ENCODE assay signal across 18 cellular contexts in genomic region chr17:65265276-65265675, GRCh38.
DNase-seq lines count a peak whose midpoint lies in the region; ATAC-seq lines count a peak whose summit lies in the region.
"Had no signal": no experiment of that assay in that cellular context is flagged by ENCODE, and none has a peak within 500 bp of the region (broad histone marks: within the 10 kb centered on the region; RNA-seq: fewer than 3 reads in every experiment).

No MANE protein-coding gene starts in this region.

- DNase-seq in activated CD4-positive, alpha-beta memory T cell treated with anti-CD3 and anti-CD28 coated beads, Interleukin-2, amount 10 ng/mL, durations not matched to agents 7 days and 5 days: no peak
- no peak for DNase-seq in activated CD4-positive, alpha-beta memory T cell treated with anti-CD3 and anti-CD28 coated beads for 36 hours
- no peak for DNase-seq in stimulated activated naive CD8-positive, alpha-beta T cell treated with anti-CD3 and anti-CD28 coated beads, Interleukin-15, amount 100 ng/mL, for 72 hours
- DNase-seq in stimulated activated naive CD8-positive, alpha-beta T cell treated with anti-CD3 and anti-CD28 coated beads, Interleukin-15, Interleukin-2, amounts not matched to agents 100 U/mL and 50 U/mL, for 24 hours: no peak
- DNase-seq in dermis blood vessel endothelial cell: peak; percentile 26
- no peak for DNase-seq in globus pallidus (ENCODE audit: low spot score)
- no peak for DNase-seq in A172 (ENCODE audit: low spot score)
- DNase-seq: DMS153, DND-41, KG1, MM.1S, NCI-H2029, NCI-H526 treated with DMSO at 0.1 percent for 48 hours, PC-9, Right ventricle myocardium superior, RPMI8226 had no signal

- H3K4me1 Mint-ChIP-seq in activated CD4-positive, alpha-beta memory T cell treated with anti-CD3 and anti-CD28 coated beads, Interleukin-2, amount 10 ng/mL, durations not matched to agents 7 days and 5 days: peaks cover 44% of the 10 kb centered on the region
- H3K4me1 Mint-ChIP-seq in activated CD4-positive, alpha-beta memory T cell treated with anti-CD3 and anti-CD28 coated beads for 36 hours (ENCODE audit: low read depth): peaks cover 23% of the 10 kb centered on the region
- peaks cover 23% of the 10 kb centered on the region for H3K4me1 Mint-ChIP-seq in stimulated activated naive CD8-positive, alpha-beta T cell treated with anti-CD3 and anti-CD28 coated beads, Interleukin-15, amount 100 ng/mL, for 72 hours

- no peak overlapping the region for H3K4me3 Mint-ChIP-seq in activated CD4-positive, alpha-beta memory T cell treated with anti-CD3 and anti-CD28 coated beads, Interleukin-2, amount 10 ng/mL, durations not matched to agents 7 days and 5 days
- H3K4me3 Mint-ChIP-seq in activated CD4-positive, alpha-beta memory T cell treated with anti-CD3 and anti-CD28 coated beads for 36 hours: no peak overlapping the region
- no peak overlapping the region for H3K4me3 Mint-ChIP-seq in stimulated activated naive CD8-positive, alpha-beta T cell treated with anti-CD3 and anti-CD28 coated beads, Interleukin-15, amount 100 ng/mL, for 72 hours
- H3K4me3 Mint-ChIP-seq: CD4-positive, CD25-positive, alpha-beta regulatory T cell had no signal

- H3K27ac Mint-ChIP-seq in activated CD4-positive, alpha-beta memory T cell treated with anti-CD3 and anti-CD28 coated beads, Interleukin-2, amount 10 ng/mL, durations not matched to agents 7 days and 5 days: peak overlapping the region; percentile 31
- H3K27ac Mint-ChIP-seq in activated CD4-positive, alpha-beta memory T cell treated with anti-CD3 and anti-CD28 coated beads for 36 hours: no peak overlapping the region
- H3K27ac Mint-ChIP-seq in stimulated activated naive CD8-positive, alpha-beta T cell treated with anti-CD3 and anti-CD28 coated beads, Interleukin-15, amount 100 ng/mL, for 72 hours: no peak overlapping the region
- H3K27ac Mint-ChIP-seq: CD4-positive, CD25-positive, alpha-beta regulatory T cell had no signal

- peaks cover 6% of the 10 kb centered on the region for H3K9me3 Mint-ChIP-seq in activated CD4-positive, alpha-beta memory T cell treated with anti-CD3 and anti-CD28 coated beads, Interleukin-2, amount 10 ng/mL, durations not matched to agents 7 days and 5 days
- peaks cover 4% of the 10 kb centered on the region for H3K9me3 Mint-ChIP-seq in activated CD4-positive, alpha-beta memory T cell treated with anti-CD3 and anti-CD28 coated beads for 36 hours
- H3K9me3 Mint-ChIP-seq in stimulated activated naive CD8-positive, alpha-beta T cell treated with anti-CD3 and anti-CD28 coated beads, Interleukin-15, amount 100 ng/mL, for 72 hours: peaks cover 12 to 15% of the 10 kb centered on the region in 2 donors

- H3K36me3 Mint-ChIP-seq in activated CD4-positive, alpha-beta memory T cell treated with anti-CD3 and anti-CD28 coated beads, Interleukin-2, amount 10 ng/mL, durations not matched to agents 7 days and 5 days (ENCODE audit: low read depth): peaks cover 5% of the 10 kb centered on the region
- H3K36me3 Mint-ChIP-seq in activated CD4-positive, alpha-beta memory T cell treated with anti-CD3 and anti-CD28 coated beads for 36 hours: no peaks in the 10 kb centered on the region
- H3K36me3 Mint-ChIP-seq: CD4-positive, CD25-positive, alpha-beta regulatory T cell had no signal

- CTCF ChIA-PET in activated CD4-positive, alpha-beta memory T cell treated with anti-CD3 and anti-CD28 coated beads, Interleukin-2, amount 10 ng/mL, durations not matched to agents 7 days and 5 days (lab: Charles Lee): interaction anchor here (0.9 kb wide), 1 partner anchor 33 kb away, joined by 3 read pairs; no protein-coding TSS in a partner anchor
- CTCF ChIA-PET in activated CD4-positive, alpha-beta memory T cell treated with anti-CD3 and anti-CD28 coated beads for 36 hours (lab: Charles Lee): interaction anchor here (1.4 to 1.8 kb wide), 2 partner anchors 29 to 33 kb away, joined by 5 to 6 read pairs; no protein-coding TSS in a partner anchor

- peaks cover 2% of the 10 kb centered on the region for H3K27me3 Mint-ChIP-seq in activated CD4-positive, alpha-beta memory T cell treated with anti-CD3 and anti-CD28 coated beads, Interleukin-2, amount 10 ng/mL, durations not matched to agents 7 days and 5 days
- H3K27me3 Mint-ChIP-seq in activated CD4-positive, alpha-beta memory T cell treated with anti-CD3 and anti-CD28 coated beads for 36 hours: no peaks in the 10 kb centered on the region
- peaks cover 7% of the 10 kb centered on the region for H3K27me3 Mint-ChIP-seq in stimulated activated naive CD8-positive, alpha-beta T cell treated with anti-CD3 and anti-CD28 coated beads, Interleukin-15, amount 100 ng/mL, for 72 hours
- H3K27me3 Mint-ChIP-seq: CD4-positive, CD25-positive, alpha-beta regulatory T cell had no signal

- ATAC-seq in stimulated activated naive CD8-positive, alpha-beta T cell treated with anti-CD3 and anti-CD28 coated beads, Interleukin-15, amount 100 ng/mL, for 72 hours: peak; percentile 68
- no peak for ATAC-seq in stimulated activated naive CD8-positive, alpha-beta T cell treated with anti-CD3 and anti-CD28 coated beads, Interleukin-15, Interleukin-2, amounts not matched to agents 100 U/mL and 50 U/mL, for 24 hours
- ATAC-seq: HCT116 had no signal

- intact Hi-C loops in activated CD4-positive, alpha-beta memory T cell treated with anti-CD3 and anti-CD28 coated beads for 36 hours (cut with micrococcal nuclease): no loop called here

- POLR2A ChIA-PET in activated CD4-positive, alpha-beta memory T cell treated with anti-CD3 and anti-CD28 coated beads, Interleukin-2, amount 10 ng/mL, durations not matched to agents 7 days and 5 days (lab: Charles Lee): no interaction called here
- POLR2A ChIA-PET in activated CD4-positive, alpha-beta memory T cell treated with anti-CD3 and anti-CD28 coated beads for 36 hours (lab: Charles Lee): no interaction called here
